In genomic region chr14:73771848-73772705, GRCh38 we compare ENCODE assay signal across 8 cellular contexts. TPM values are rescaled to one million over a fixed set of nuclear protein-coding genes. Genes with fewer than 3 reads are reported as not detected.
A peak's percentile ranks its signal among the peaks of the same experiment; 100 is the strongest.
DNase-seq lines count a peak whose midpoint lies in the region; ATAC-seq and TF ChIP-seq lines count a peak whose summit lies in the region.

No MANE protein-coding gene starts in this region.

- H3K4me2 ChIP-seq in HCT116 (ENCODE audit: low read length) = peak overlapping the region; percentile 11; the same call in 1 of the 2 replicates

- peaks cover 21 to 29% of the 10 kb centered on the region in 2 experiments for H3K4me1 ChIP-seq in HCT116 (ENCODE audit: control insufficient read depth in 1 of 2, insufficient read depth in 2 of 2, low read length in 2 of 2)

- H3K9ac ChIP-seq in HCT116 (ENCODE audit: low read length) = no peak overlapping the region

- TF ChIP-seq CTCF in HCT116 (IDR thresholded peaks at IDR 0.05 in 2 of 3, conservative IDR thresholded peaks at IDR 0.05 in 1 of 3; ENCODE audit: borderline replicate concordance in 1 of 3, insufficient read depth in 1 of 3, low read depth in 2 of 3, low read length in 2 of 3) = no peak
- TF ChIP-seq CTCF in NB4 (IDR thresholded peaks at IDR 0.05; ENCODE audit: low read depth, low read length) = no peak

- H3K36me3 Mint-ChIP-seq in memory B cell = no peaks in the 10 kb centered on the region
- peaks cover 14% of the 10 kb centered on the region for H3K36me3 Mint-ChIP-seq in stimulated activated naive CD8-positive, alpha-beta T cell treated with anti-CD3 and anti-CD28 coated beads, Interleukin-15, Interleukin-2, amounts not matched to agents 100 ng/mL and 50 ng/mL, for 24 hours (ENCODE audit: low read depth)

- peak overlapping the region; percentile 63 for H3K4me3 Mint-ChIP-seq in memory B cell
- peak overlapping the region; percentile 72 for H3K4me3 Mint-ChIP-seq in stimulated activated naive CD8-positive, alpha-beta T cell treated with anti-CD3 and anti-CD28 coated beads, Interleukin-15, Interleukin-2, amounts not matched to agents 100 ng/mL and 50 ng/mL, for 24 hours

- peak overlapping the region; percentile 97 for H3K27ac Mint-ChIP-seq in memory B cell
- H3K27ac Mint-ChIP-seq in stimulated activated naive CD8-positive, alpha-beta T cell treated with anti-CD3 and anti-CD28 coated beads, Interleukin-15, Interleukin-2, amounts not matched to agents 100 ng/mL and 50 ng/mL, for 24 hours = peak overlapping the region; percentile 90

- no TSS peak for BruUV-seq in HCT116 (replicated peaks; lab: Mats Ljungman, UMichigan)

- no peaks in the 10 kb centered on the region for H3K27me3 Mint-ChIP-seq in memory B cell
- no peaks in the 10 kb centered on the region for H3K27me3 Mint-ChIP-seq in stimulated activated naive CD8-positive, alpha-beta T cell treated with anti-CD3 and anti-CD28 coated beads, Interleukin-15, Interleukin-2, amounts not matched to agents 100 ng/mL and 50 ng/mL, for 24 hours

- intact Hi-C loops in HCT116 (cut with micrococcal nuclease) = no loop called here

- H3K4me3 ChIP-seq in HCT116 (replicated peaks in 1 of 2; ENCODE audit: low read depth in 1 of 2, low read length in 2 of 2) = no peak overlapping the region
- no peak overlapping the region for H3K4me3 ChIP-seq in NB4 (ENCODE audit: low read depth, low read length)

- H3K27ac ChIP-seq in HCT116 (ENCODE audit: low read depth, low read length) = no peak overlapping the region

- ATAC-seq in HCT116 = peak; percentile 56
- peak; percentile 62 for ATAC-seq in memory B cell (ENCODE audit: low read depth)

- H3K9me3 Mint-ChIP-seq in memory B cell = no peaks in the 10 kb centered on the region
- no peaks in the 10 kb centered on the region for H3K9me3 Mint-ChIP-seq in stimulated activated naive CD8-positive, alpha-beta T cell treated with anti-CD3 and anti-CD28 coated beads, Interleukin-15, Interleukin-2, amounts not matched to agents 100 ng/mL and 50 ng/mL, for 24 hours

- H2AFZ ChIP-seq in HCT116 (ENCODE audit: low read depth, low read length, poor library complexity, severe bottlenecking) = no peak overlapping the region

- TF ChIP-seq RAD21 in HCT116 (IDR thresholded peaks at IDR 0.05; ENCODE audit: low read depth) = no peak

- no peaks in the 10 kb centered on the region for H3K9me2 ChIP-seq in HCT116 (ENCODE audit: insufficient read depth)

- no peak for DNase-seq in HCT116 (ENCODE audit: low read depth, low spot score)
- peak; percentile 77 for DNase-seq in NB4 (ENCODE audit: low read depth)
- peak; percentile 8 to 37 (median 34) for DNase-seq in activated CD4-positive, CD25-positive, alpha-beta regulatory T cell (lab: John Stamatoyannopoulos, UW)
- DNase-seq in cerebellum (ENCODE audit: low spot score) = peak; percentile 37
- DNase-seq in memory B cell (ENCODE audit: low spot score in 2 of 2) = peak; percentile 56 to 68
- no peak for DNase-seq in NCI-H1436 (lab: John Stamatoyannopoulos, UW)

- CTCF ChIA-PET in HCT116 (lab: Charles Lee) = no interaction called here

- TF ChIP-seq POLR2A in GM15510 (IDR thresholded peaks at IDR 0.05; ENCODE audit: borderline replicate concordance, extremely low read depth, insufficient read length) = peak; percentile 66
- TF ChIP-seq POLR2A in HCT116 (IDR thresholded peaks at IDR 0.05; ENCODE audit: borderline replicate concordance, extremely low read depth, insufficient read depth, insufficient read length) = no peak
- TF ChIP-seq POLR2A in NB4 (IDR thresholded peaks at IDR 0.05; ENCODE audit: extremely low read depth, insufficient read length) = no peak

- no peaks in the 10 kb centered on the region for H3K36me3 ChIP-seq in HCT116 (ENCODE audit: control insufficient read depth in 1 of 2, insufficient read depth in 2 of 2, low read length in 2 of 2)

- RAD21 ChIA-PET in HCT116 (lab: Charles Lee; ENCODE audit: low non-redundant PET in 1 of 2, low total read pairs in 2 of 2, uncharacterized antibody in 2 of 2, unreplicated experiment in 2 of 2) = no interaction called here

- H3K79me2 ChIP-seq in HCT116 (ENCODE audit: insufficient read depth, low read length) = peaks cover 21% of the 10 kb centered on the region; the same call in 1 of the 2 replicates

- H3K27me3 ChIP-seq in HCT116 (ENCODE audit: insufficient read depth, low read length) = no peaks in the 10 kb centered on the region

- H3K9me3 ChIP-seq in HCT116 (ENCODE audit: control insufficient read depth in 1 of 2, insufficient read depth in 1 of 2, low read depth in 1 of 2, low read length in 2 of 2) = no peaks in the 10 kb centered on the region

- POLR2A ChIA-PET in HCT116 (lab: Charles Lee) = interaction anchor here (1.2 to 1.4 kb wide), 3 partner anchors 12 to 14 kb away, joined by 3 to 6 read pairs (median 5); a partner anchor contains a TSS

- no peaks in the 10 kb centered on the region for H4K20me1 ChIP-seq in HCT116 (ENCODE audit: insufficient read depth)

- H3K4me1 Mint-ChIP-seq in memory B cell = peaks cover 56% of the 10 kb centered on the region
- H3K4me1 Mint-ChIP-seq in stimulated activated naive CD8-positive, alpha-beta T cell treated with anti-CD3 and anti-CD28 coated beads, Interleukin-15, Interleukin-2, amounts not matched to agents 100 ng/mL and 50 ng/mL, for 24 hours (ENCODE audit: low read depth) = peaks cover 79% of the 10 kb centered on the region

TF ChIP-seq in HCT116, 20 proteins besides CTCF, POLR2A, EP300 and RAD21:
- TF ChIP-seq, protein P1, sequence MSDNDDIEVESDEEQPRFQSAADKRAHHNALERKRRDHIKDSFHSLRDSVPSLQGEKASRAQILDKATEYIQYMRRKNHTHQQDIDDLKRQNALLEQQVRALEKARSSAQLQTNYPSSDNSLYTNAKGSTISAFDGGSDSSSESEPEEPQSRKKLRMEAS (IDR thresholded peaks at IDR 0.05) = peak; percentile 78
- TF ChIP-seq EGR1 (IDR thresholded peaks at IDR 0.05; ENCODE audit: low read depth) (peak; percentile 87), CBX3 (IDR thresholded peaks at IDR 0.05; ENCODE audit: low read depth) (peak; percentile 53; the same call in 1 of the 2 replicates), JUND (IDR thresholded peaks at IDR 0.05) (no peak)

RNA-seq across cellular contexts. Expression of gene PNMA1, which starts 57.9 kb away (rescaled TPM):
- total RNA-seq in HCT116 (2021; ENCODE audit: unreplicated experiment) = 24.6 TPM
- polyA plus RNA-seq in HCT116 (2012) = 18.1 and 22.0 TPM in 2 replicates
- 69.8 TPM for total RNA-seq in cerebellum

Comparison
In these comparisons a context has a peak if more than half of its experiments do, and no peak if none do; other contexts are left out.
1. DNase-seq: peak in NB4 (single experiment), activated CD4-positive, CD25-positive, alpha-beta regulatory T cell (4 of 4), cerebellum (single experiment) and memory B cell (2 of 2); none in HCT116 (single experiment) and NCI-H1436 (single experiment).